27 cellular contexts compared by ENCODE assay signal in the genomic region with DNA sequence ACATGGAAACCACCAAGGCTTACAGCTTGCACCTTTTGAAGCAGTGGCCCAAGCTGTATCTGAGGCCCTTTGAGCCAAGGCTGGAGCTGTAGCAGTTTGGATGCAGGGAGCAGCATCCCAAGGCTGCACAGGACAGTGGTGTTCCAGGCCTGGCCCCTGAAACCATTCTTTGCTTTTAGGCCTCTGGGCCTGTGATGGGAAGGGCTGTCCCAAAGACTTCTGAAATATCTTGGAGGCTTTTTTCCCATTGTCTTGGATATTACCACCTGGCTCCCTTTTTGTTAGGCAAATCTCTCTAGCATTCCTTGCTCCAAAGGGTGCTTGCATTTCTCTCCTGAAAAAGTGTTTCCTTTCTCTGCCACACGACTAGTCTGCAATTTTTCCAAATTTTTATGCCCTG.
"Had no signal": no experiment of that assay in that cellular context is flagged by ENCODE, and none has a peak within 500 bp of the region (broad histone marks: within the 10 kb centered on the region; RNA-seq: fewer than 3 reads in every experiment).

No MANE protein-coding gene starts in this region.

- H2AFZ ChIP-seq: hepatocyte had no signal

- H3K9me3 Mint-ChIP-seq: activated CD4-positive, alpha-beta memory T cell treated with anti-CD3 and anti-CD28 coated beads for 36 hours; effector memory CD8-positive, alpha-beta T cell; naive thymus-derived CD8-positive, alpha-beta T cell had no signal

- DNase-seq: activated CD4-positive, alpha-beta memory T cell treated with anti-CD3 and anti-CD28 coated beads for 36 hours; activated CD4-positive, alpha-beta T cell treated with anti-CD3 and anti-CD28 coated beads, Interleukin-2, amount 10 ng/mL, durations not matched to agents 24 days and 14 days; activated CD8-positive, alpha-beta memory T cell treated with anti-CD3 and anti-CD28 coated beads, Interleukin-2, amount 50 U/mL, for 4 hours; activated gamma-delta T cell; activated naive CD4-positive, alpha-beta T cell treated with anti-CD3 and anti-CD28 coated beads, Interleukin-2, amount 50 U/mL, for 16 hours; activated T-cell treated with anti-CD3 and anti-CD28 coated beads, Interleukin-2, amount 50 U/mL, for 1 hour; amniotic stem cell; brain microvascular endothelial cell; caudate nucleus; cortex of kidney; effector memory CD8-positive, alpha-beta T cell; immature natural killer cell; kidney; left colon; mammary epithelial cell; midbrain; naive thymus-derived CD8-positive, alpha-beta T cell; posterior cingulate gyrus; right cardiac atrium; spleen; stimulated activated naive CD4-positive, alpha-beta T cell treated with Interleukin-2 at 50 U/mL for 16 hours had no signal

- H3K4me3 ChIP-seq: gastroesophageal sphincter, hepatocyte, spleen, tibial nerve had no signal

- H3K27ac ChIP-seq: brain microvascular endothelial cell, gastroesophageal sphincter, hepatocyte, spleen, tibial nerve, VCaP had no signal

- ATAC-seq: activated CD4-positive, CD25-positive, alpha-beta regulatory T cell treated with anti-CD3 and anti-CD28 coated beads, Interleukin-2, amount 50 U/mL, for 24 hours; effector memory CD8-positive, alpha-beta T cell; gastroesophageal sphincter; left colon; naive thymus-derived CD8-positive, alpha-beta T cell; right cardiac atrium had no signal

- H3K27me3 ChIP-seq: brain microvascular endothelial cell, gastroesophageal sphincter, hepatocyte, spleen, tibial nerve had no signal

- H3K79me2 ChIP-seq: hepatocyte had no signal

- H3K36me3 Mint-ChIP-seq: activated CD4-positive, alpha-beta memory T cell treated with anti-CD3 and anti-CD28 coated beads for 36 hours; immature natural killer cell had no signal

- H3K9me3 ChIP-seq: gastroesophageal sphincter, spleen had no signal

- H3K4me1 ChIP-seq: gastroesophageal sphincter, spleen, tibial nerve had no signal

- H3K4me2 ChIP-seq: hepatocyte had no signal

- H3K36me3 ChIP-seq: brain microvascular endothelial cell, gastroesophageal sphincter, spleen, tibial nerve had no signal

- H3K27ac Mint-ChIP-seq: activated CD4-positive, alpha-beta memory T cell treated with anti-CD3 and anti-CD28 coated beads for 36 hours; activated CD4-positive, alpha-beta T cell treated with anti-CD3 and anti-CD28 coated beads, Interleukin-2, amount 10 ng/mL, durations not matched to agents 24 days and 14 days; effector memory CD8-positive, alpha-beta T cell; immature natural killer cell had no signal

- H3K4me3 Mint-ChIP-seq: activated CD4-positive, alpha-beta memory T cell treated with anti-CD3 and anti-CD28 coated beads for 36 hours; activated CD4-positive, alpha-beta T cell treated with anti-CD3 and anti-CD28 coated beads, Interleukin-2, amount 10 ng/mL, durations not matched to agents 24 days and 14 days; effector memory CD8-positive, alpha-beta T cell; immature natural killer cell; naive thymus-derived CD8-positive, alpha-beta T cell; neural crest cell had no signal

- H3K4me1 Mint-ChIP-seq: activated CD4-positive, alpha-beta T cell treated with anti-CD3 and anti-CD28 coated beads, Interleukin-2, amount 10 ng/mL, durations not matched to agents 24 days and 14 days; immature natural killer cell; neural crest cell had no signal
